ENCODE assay signal across 1 cellular context in genomic region chr19:4521170-4521887, GRCh38.
A peak's percentile ranks its signal among the peaks of the same experiment; 100 is the strongest.
TF ChIP-seq lines count a peak whose summit lies in the region.

No MANE protein-coding gene starts in this region.

TF ChIP-seq in HepG2, 621 proteins besides CTCF, POLR2A, EP300 and RAD21 (continued from another document and continues in another):
- no peak for TF ChIP-seq ZNF512B (CRISPR knock-in tag; IDR thresholded peaks at IDR 0.05; ENCODE audit: borderline replicate concordance)
- TF ChIP-seq MTF2 (CRISPR knock-in tag; IDR thresholded peaks at IDR 0.05; ENCODE audit: borderline replicate concordance) = no peak
- no peak for TF ChIP-seq ZNF746 (CRISPR knock-in tag; IDR thresholded peaks at IDR 0.05)
- TF ChIP-seq CBX5 (CRISPR knock-in tag; IDR thresholded peaks at IDR 0.05; ENCODE audit: borderline replicate concordance) = no peak
- TF ChIP-seq ZNF710 (CRISPR knock-in tag; IDR thresholded peaks at IDR 0.05; ENCODE audit: borderline replicate concordance) = no peak; the same call in 1 of the 2 replicates
- peak; percentile 20; the same call in 1 of the 2 replicates for TF ChIP-seq ARID4A (CRISPR knock-in tag; IDR thresholded peaks at IDR 0.05; ENCODE audit: borderline replicate concordance)
- no peak for TF ChIP-seq IRF1 (CRISPR knock-in tag; IDR thresholded peaks at IDR 0.05; ENCODE audit: low read depth)
- peak; percentile 95 for TF ChIP-seq ZFP36 (IDR thresholded peaks at IDR 0.05; ENCODE audit: borderline replicate concordance, low read depth, low read length, partially characterized antibody)
- no peak for TF ChIP-seq ZSCAN22 (CRISPR knock-in tag; IDR thresholded peaks at IDR 0.05)
- peak; percentile 61; the same call in 1 of the 2 replicates for TF ChIP-seq KDM6A (CRISPR knock-in tag; IDR thresholded peaks at IDR 0.05; ENCODE audit: low read depth)
- TF ChIP-seq MIXL1 (CRISPR knock-in tag; IDR thresholded peaks at IDR 0.05) = no peak
- peak; percentile 69 for TF ChIP-seq GATAD2A (CRISPR knock-in tag; IDR thresholded peaks at IDR 0.05)
- TF ChIP-seq MYPOP (CRISPR knock-in tag; IDR thresholded peaks at IDR 0.05) = no peak
- TF ChIP-seq ARNTL (CRISPR knock-in tag; IDR thresholded peaks at IDR 0.05) = no peak
- TF ChIP-seq ARNT2 (CRISPR knock-in tag; IDR thresholded peaks at IDR 0.05; ENCODE audit: low read depth) = no peak
- no peak for TF ChIP-seq SIX1 (CRISPR knock-in tag; IDR thresholded peaks at IDR 0.05; ENCODE audit: borderline replicate concordance)
- TF ChIP-seq DZIP1 (CRISPR knock-in tag; IDR thresholded peaks at IDR 0.05) = no peak
- TF ChIP-seq IRF2 (CRISPR knock-in tag; IDR thresholded peaks at IDR 0.05) = peak; percentile 48; the same call in 1 of the 2 replicates
- 0 out of 2 replicates have a peak, but pooled peaks have one; percentile 43 for TF ChIP-seq GFI1 (CRISPR knock-in tag; IDR thresholded peaks at IDR 0.05; ENCODE audit: borderline replicate concordance)
- no peak for TF ChIP-seq ZFP1 (CRISPR knock-in tag; IDR thresholded peaks at IDR 0.05)
- TF ChIP-seq SOX13 (IDR thresholded peaks at IDR 0.05) = no peak
- peak in 1 of 2 experiments; percentile 45; a peak in 2 of 4 replicates for TF ChIP-seq SOX13 (CRISPR knock-in tag; conservative IDR thresholded peaks at IDR 0.05 in 1 of 2, IDR thresholded peaks at IDR 0.05 in 1 of 2)
- no peak for TF ChIP-seq ZNF274 (CRISPR knock-in tag; IDR thresholded peaks at IDR 0.05)
- no peak for TF ChIP-seq PAF1 (CRISPR knock-in tag; IDR thresholded peaks at IDR 0.05)
- TF ChIP-seq ZNF367 (CRISPR knock-in tag; IDR thresholded peaks at IDR 0.05; ENCODE audit: borderline replicate concordance) = no peak
- TF ChIP-seq GPN1 (CRISPR knock-in tag; IDR thresholded peaks at IDR 0.05; ENCODE audit: borderline replicate concordance) = no peak
- TF ChIP-seq E2F2 (CRISPR knock-in tag; IDR thresholded peaks at IDR 0.05; ENCODE audit: borderline replicate concordance) = no peak
- peak; percentile 43; the same call in 1 of the 2 replicates for TF ChIP-seq UBTF (CRISPR knock-in tag; IDR thresholded peaks at IDR 0.05)
- no peak for TF ChIP-seq RNF2 (conservative IDR thresholded peaks at IDR 0.05; ENCODE audit: low read depth)
- TF ChIP-seq CREB3 (CRISPR knock-in tag; IDR thresholded peaks at IDR 0.05) = no peak
- TF ChIP-seq ZNF234 (CRISPR knock-in tag; conservative IDR thresholded peaks at IDR 0.05) = no peak
- TF ChIP-seq ZNF276 (CRISPR knock-in tag; IDR thresholded peaks at IDR 0.05; ENCODE audit: low read depth) = no peak
- no peak for TF ChIP-seq NFE2 (CRISPR knock-in tag; IDR thresholded peaks at IDR 0.05)
- no peak for TF ChIP-seq KDM4B (CRISPR knock-in tag; IDR thresholded peaks at IDR 0.05)
